ENCODE assay signal across 19 cellular contexts in the genomic region with DNA sequence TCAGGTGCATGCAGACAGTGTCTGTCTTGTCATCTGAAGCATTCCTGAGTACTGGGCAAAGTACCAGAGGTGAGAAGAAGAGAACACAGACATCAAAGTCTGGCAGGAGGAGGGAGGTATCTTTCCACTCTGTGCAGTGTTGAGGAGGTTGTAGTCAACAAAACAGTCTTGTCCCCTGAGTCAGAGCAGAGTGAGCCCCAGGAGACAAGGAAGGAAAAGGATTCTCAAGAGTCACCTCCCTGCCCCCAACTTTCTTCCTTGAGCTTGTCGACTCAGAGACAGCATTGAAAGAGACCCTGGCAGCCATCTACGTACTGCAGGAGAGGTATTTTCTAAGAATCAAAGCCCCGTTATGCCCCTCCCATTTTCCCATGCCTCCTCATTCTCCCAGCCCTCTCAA. TPM values are rescaled to one million over a fixed set of nuclear protein-coding genes. Genes with fewer than 3 reads are reported as not detected.
DNase-seq lines count a peak whose midpoint lies in the region; ATAC-seq and TF ChIP-seq lines count a peak whose summit lies in the region.
"Had no signal": no experiment of that assay in that cellular context is flagged by ENCODE, and none has a peak within 500 bp of the region (broad histone marks: within the 10 kb centered on the region; RNA-seq: fewer than 3 reads in every experiment).

No MANE protein-coding gene starts in this region.

- no peaks in the 10 kb centered on the region for H3K36me3 Mint-ChIP-seq in WTC11
- H3K36me3 Mint-ChIP-seq in T-cell: no peaks in the 10 kb centered on the region
- H3K36me3 Mint-ChIP-seq: CD4-positive, alpha-beta memory T cell had no signal

- no peak overlapping the region for H3K4me3 ChIP-seq in SK-N-SH (ENCODE audit: low read depth in 2 of 2, low read length in 1 of 2)
- H3K4me3 ChIP-seq in skeletal muscle satellite cell (ENCODE audit: low read length): no peak overlapping the region
- H3K4me3 ChIP-seq: right lobe of liver had no signal

- no peaks in the 10 kb centered on the region for H3K79me2 ChIP-seq in SK-N-SH (ENCODE audit: insufficient read depth)

- H3K27me3 ChIP-seq in SK-N-SH (ENCODE audit: insufficient read depth) (no peaks in the 10 kb centered on the region; the same call in 1 of the 2 replicates), skeletal muscle satellite cell (ENCODE audit: control insufficient read depth, insufficient read depth, low read length) (no peaks in the 10 kb centered on the region)

- H3K9me2 ChIP-seq in SK-N-SH: no peaks in the 10 kb centered on the region

- POLR2A ChIA-PET in SK-N-SH (lab: Yijun Ruan, JAX) (no interaction called here), WTC11 (lab: Charles Lee) (no interaction called here), T-cell (lab: Charles Lee) (no interaction called here)

- DNase-seq in SK-N-SH (no peak), WTC11 (ENCODE audit: low spot score) (no peak), left ventricle myocardium superior (no peak), T-cell (no peak), middle frontal gyrus (ENCODE audit: extremely low spot score, low spot score) (no peak), SW480 (ENCODE audit: low spot score) (no peak)
- DNase-seq: activated CD8-positive, alpha-beta T cell treated with anti-CD3 and anti-CD28 coated beads for 36 hours; activated T-cell treated with anti-CD3 and anti-CD28 coated beads, Interleukin-2, amount 50 U/mL, for 48 hours; CD4-positive, alpha-beta memory T cell; central memory CD4-positive, alpha-beta T cell; DND-41; effector CD8-positive, alpha-beta T cell; right lobe of liver; stimulated activated CD4-positive, alpha-beta T cell treated with anti-CD3 and anti-CD28 coated beads, Interleukin-4, amount 100 ng/mL, for 24 hours; stimulated activated CD8-positive, alpha-beta memory T cell treated with anti-CD3 and anti-CD28 coated beads, Interleukin-4, amount 100 ng/mL, for 48 hours; WERI-Rb-1 had no signal

- no peak for TF ChIP-seq EP300 in SK-N-SH (IDR thresholded peaks at IDR 0.05; ENCODE audit: borderline replicate concordance in 1 of 2, low read depth in 1 of 2, low read length in 1 of 2)

- no peak overlapping the region for H3K27ac Mint-ChIP-seq in WTC11
- H3K27ac Mint-ChIP-seq in T-cell: no peak overlapping the region
- H3K27ac Mint-ChIP-seq: activated CD8-positive, alpha-beta T cell treated with anti-CD3 and anti-CD28 coated beads for 36 hours; CD4-positive, alpha-beta memory T cell had no signal

- no peak for TF ChIP-seq RAD21 in SK-N-SH (IDR thresholded peaks at IDR 0.05; ENCODE audit: low read length)

- H3K4me1 ChIP-seq in SK-N-SH (ENCODE audit: control insufficient read depth in 1 of 2, insufficient read depth in 2 of 2, low read depth in 1 of 2, low read length in 1 of 2): peaks cover 0 to under 1% of the 10 kb centered on the region in 2 experiments; a peak in 1 of 4 replicates
- H3K4me1 ChIP-seq in skeletal muscle satellite cell (ENCODE audit: control insufficient read depth, insufficient read depth, low read length): peaks cover 10% of the 10 kb centered on the region
- H3K4me1 ChIP-seq: right lobe of liver had no signal

- H3K27me3 Mint-ChIP-seq in WTC11 (ENCODE audit: low read depth) (peaks cover 30% of the 10 kb centered on the region), T-cell (peaks cover 15 to 42% of the 10 kb centered on the region in 2 donors)

- H3K4me2 ChIP-seq in SK-N-SH (peak overlapping the region; percentile 11; the same call in 1 of the 2 replicates), skeletal muscle satellite cell (ENCODE audit: low read length) (peak overlapping the region; percentile 52)

- H3K9ac ChIP-seq in SK-N-SH (0 out of 2 replicates have a peak overlapping the region, but pooled peaks have one; percentile 9), skeletal muscle satellite cell (ENCODE audit: low read depth, low read length) (no peak overlapping the region)

- no peak overlapping the region for H3K4me3 Mint-ChIP-seq in WTC11
- H3K4me3 Mint-ChIP-seq in T-cell: no peak overlapping the region
- H3K4me3 Mint-ChIP-seq: activated CD8-positive, alpha-beta T cell treated with anti-CD3 and anti-CD28 coated beads for 36 hours; CD4-positive, alpha-beta memory T cell had no signal

- H3K9me3 ChIP-seq in SK-N-SH (no peaks in the 10 kb centered on the region), skeletal muscle satellite cell (replicated peaks; ENCODE audit: low read length) (no peaks in the 10 kb centered on the region)
- H3K9me3 ChIP-seq: right lobe of liver had no signal

- H4K20me1 ChIP-seq in SK-N-SH (ENCODE audit: insufficient read depth): no peaks in the 10 kb centered on the region

- peak overlapping the region; percentile 72; the same call in 1 of the 2 replicates for H2AFZ ChIP-seq in SK-N-SH (ENCODE audit: low read depth)

- H3K27ac ChIP-seq in SK-N-SH (ENCODE audit: low read depth in 2 of 2, low read length in 1 of 2): no peak overlapping the region
- H3K27ac ChIP-seq: 22Rv1, right lobe of liver, WERI-Rb-1 had no signal

- H3K4me1 Mint-ChIP-seq in WTC11: peaks cover 11% of the 10 kb centered on the region
- peaks cover 0 to 9% (median 0%) of the 10 kb centered on the region in 3 donors for H3K4me1 Mint-ChIP-seq in T-cell

- H3K9me3 Mint-ChIP-seq in WTC11: no peaks in the 10 kb centered on the region
- H3K9me3 Mint-ChIP-seq in T-cell: no peaks in the 10 kb centered on the region
- H3K9me3 Mint-ChIP-seq: activated CD8-positive, alpha-beta T cell treated with anti-CD3 and anti-CD28 coated beads for 36 hours; CD4-positive, alpha-beta memory T cell had no signal

- intact Hi-C loops in left ventricle myocardium superior (cut with micrococcal nuclease): no loop called here

- TF ChIP-seq CTCF in SK-N-SH (IDR thresholded peaks at IDR 0.05): no peak
- no peak for TF ChIP-seq CTCF in WTC11 (IDR thresholded peaks at IDR 0.05)

- H3K36me3 ChIP-seq in SK-N-SH (replicated peaks in 1 of 2; ENCODE audit: control insufficient read depth in 1 of 2, insufficient read depth in 2 of 2, low read length in 1 of 2): no peaks in the 10 kb centered on the region
- no peaks in the 10 kb centered on the region for H3K36me3 ChIP-seq in skeletal muscle satellite cell (ENCODE audit: insufficient read depth, low read length)
- H3K36me3 ChIP-seq: right lobe of liver, WERI-Rb-1 had no signal

- 3% methylated on average over 3 of the region's 3 CpGs for WGBS in SK-N-SH (ENCODE audit: low lambda C conversion rate)

- ATAC-seq in SK-N-SH treated with all-trans-retinoic acid at 6 μM for 48 hours (no peak), WTC11 (peak; percentile 21), left ventricle myocardium superior (peak; percentile 26), T-cell (replicated peaks in 1 of 4) (no peak)
- ATAC-seq: activated CD8-positive, alpha-beta T cell treated with anti-CD3 and anti-CD28 coated beads for 36 hours; right lobe of liver had no signal

- no peaks in the 10 kb centered on the region for H3F3A ChIP-seq in SK-N-SH (replicated peaks; ENCODE audit: insufficient read depth)

- CTCF ChIA-PET in SK-N-SH (lab: Yijun Ruan, JAX) (no interaction called here), WTC11 (lab: Charles Lee) (no interaction called here), T-cell (lab: Charles Lee) (no interaction called here)

TF ChIP-seq in SK-N-SH, 30 proteins besides CTCF, POLR2A, EP300 and RAD21 (continues in another document):
- no peak for TF ChIP-seq SMC3 (IDR thresholded peaks at IDR 0.05; ENCODE audit: low read depth, low read length)
- TF ChIP-seq RCOR1 (IDR thresholded peaks at IDR 0.05; ENCODE audit: low read length): no peak
- TF ChIP-seq, protein P1, sequence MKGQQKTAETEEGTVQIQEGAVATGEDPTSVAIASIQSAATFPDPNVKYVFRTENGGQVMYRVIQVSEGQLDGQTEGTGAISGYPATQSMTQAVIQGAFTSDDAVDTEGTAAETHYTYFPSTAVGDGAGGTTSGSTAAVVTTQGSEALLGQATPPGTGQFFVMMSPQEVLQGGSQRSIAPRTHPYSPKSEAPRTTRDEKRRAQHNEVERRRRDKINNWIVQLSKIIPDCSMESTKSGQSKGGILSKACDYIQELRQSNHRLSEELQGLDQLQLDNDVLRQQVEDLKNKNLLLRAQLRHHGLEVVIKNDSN (IDR thresholded peaks at IDR 0.05; ENCODE audit: borderline replicate concordance, low read depth): no peak
- TF ChIP-seq MEF2A (IDR thresholded peaks at IDR 0.05; ENCODE audit: borderline replicate concordance, low read depth): no peak
- no peak for TF ChIP-seq FOXM1 (IDR thresholded peaks at IDR 0.05; ENCODE audit: low read depth)

TF ChIP-seq in SK-N-SH treated with all-trans-retinoic acid at 6 μM for 48 hours, 23 proteins besides CTCF, POLR2A, EP300 and RAD21 (continues in another document):
- TF ChIP-seq PPARA (CRISPR knock-in tag; IDR thresholded peaks at IDR 0.05; ENCODE audit: borderline replicate concordance) (no peak), ZFP30 (CRISPR knock-in tag; IDR thresholded peaks at IDR 0.05) (no peak), CSDC2 (CRISPR knock-in tag; IDR thresholded peaks at IDR 0.05) (no peak), RARB (CRISPR knock-in tag; IDR thresholded peaks at IDR 0.05) (no peak), ISL1 (CRISPR knock-in tag; IDR thresholded peaks at IDR 0.05) (no peak)

TF ChIP-seq in WTC11, 78 proteins besides CTCF, POLR2A, EP300 and RAD21:
- TF ChIP-seq, protein P2, sequence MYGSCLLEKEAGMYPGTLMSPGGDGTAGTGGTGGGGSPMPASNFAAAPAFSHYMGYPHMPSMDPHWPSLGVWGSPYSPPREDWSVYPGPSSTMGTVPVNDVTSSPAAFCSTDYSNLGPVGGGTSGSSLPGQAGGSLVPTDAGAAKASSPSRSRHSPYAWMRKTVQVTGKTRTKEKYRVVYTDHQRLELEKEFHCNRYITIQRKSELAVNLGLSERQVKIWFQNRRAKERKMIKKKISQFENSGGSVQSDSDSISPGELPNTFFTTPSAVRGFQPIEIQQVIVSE (CRISPR knock-in tag; IDR thresholded peaks at IDR 0.05; ENCODE audit: borderline replicate concordance): no peak
- no peak for TF ChIP-seq ZNF396 (CRISPR knock-in tag; IDR thresholded peaks at IDR 0.05; ENCODE audit: borderline replicate concordance)
- no peak for TF ChIP-seq NR1H2 (CRISPR knock-in tag; IDR thresholded peaks at IDR 0.05)

RNA-seq across cellular contexts. Expression of a gene that starts 4.4 kb away (rescaled TPM):
- polyA plus RNA-seq in SK-N-SH (2012; rRNA removed): 85.5 and 124 TPM in 2 replicates
- polyA plus RNA-seq in SK-N-SH (2012; cell fraction: cytosol; rRNA removed): 105 and 136 TPM in 2 replicates
- polyA plus RNA-seq in SK-N-SH (2012; cell fraction: nucleus; rRNA removed): 55.7 and 81.8 TPM in 2 replicates
- total RNA-seq in WTC11 (2021) (7.7 to 8.0 TPM (median 7.7 TPM) in 3 replicates), left ventricle myocardium superior (45.2 TPM), T-cell (under 1 TPM in 2 of 5 donors, not detected in 3; 0.13 to 0.15 TPM)
- 222 and 270 TPM in 2 replicates for total RNA-seq in skeletal muscle satellite cell (2012; rRNA removed)
- total RNA-seq: activated CD8-positive, alpha-beta T cell treated with anti-CD3 and anti-CD28 coated beads for 36 hours; CD4-positive, alpha-beta memory T cell had no signal

Comparison
In these comparisons a context has a peak if more than half of its experiments do, and no peak if none do; other contexts are left out.
1. ATAC-seq: peak in WTC11 (single experiment) and left ventricle myocardium superior (single experiment); none in SK-N-SH treated with all-trans-retinoic acid at 6 μM for 48 hours (single experiment) and T-cell (0 of 4).